In the genomic region with DNA sequence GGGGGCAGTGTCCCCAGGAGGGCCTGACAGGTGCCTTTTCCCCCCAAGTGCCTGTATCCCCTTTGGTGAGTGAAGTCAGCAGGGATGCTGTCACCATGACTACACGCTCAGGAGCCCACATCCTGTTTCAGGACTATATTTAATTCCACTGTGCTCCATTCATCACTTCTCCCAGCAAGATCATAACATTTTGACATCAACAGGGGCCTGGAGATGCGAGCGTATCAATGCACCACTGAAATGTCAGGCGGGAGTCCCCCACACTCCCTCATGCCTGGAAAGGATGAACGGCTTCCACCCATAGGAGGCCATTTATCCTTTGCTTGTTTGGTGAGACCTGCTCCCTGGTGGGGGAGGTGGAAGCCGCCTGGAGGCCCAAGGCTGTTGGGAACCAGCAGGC, we compare ENCODE assay signal across 21 cellular contexts.
A peak's percentile ranks its signal among the peaks of the same experiment; 100 is the strongest.
DNase-seq lines count a peak whose midpoint lies in the region; ATAC-seq and TF ChIP-seq lines count a peak whose summit lies in the region.
"Had no signal": no experiment of that assay in that cellular context is flagged by ENCODE, and none has a peak within 500 bp of the region (broad histone marks: within the 10 kb centered on the region; RNA-seq: fewer than 3 reads in every experiment).

No MANE protein-coding gene starts in this region.

- no peaks in the 10 kb centered on the region for H3K9me3 Mint-ChIP-seq in activated T-helper 17 cell treated with anti-CD3 and anti-CD28 coated beads, Interleukin-2, amount 50 U/mL, for 72 hours
- H3K9me3 Mint-ChIP-seq: HFFc6 had no signal

- ATAC-seq in activated T-helper 17 cell treated with anti-CD3 and anti-CD28 coated beads, Interleukin-2, amount 50 U/mL, for 72 hours (replicated peaks): peak; percentile 42
- ATAC-seq: A549 had no signal

- H3K27ac Mint-ChIP-seq in activated T-helper 17 cell treated with anti-CD3 and anti-CD28 coated beads, Interleukin-2, amount 50 U/mL, for 72 hours: peak overlapping the region; percentile 15
- H3K27ac Mint-ChIP-seq: CD14-positive monocyte, HFFc6 had no signal

- peak; percentile 46 for DNase-seq in NCI-H748 (lab: John Stamatoyannopoulos, UW; ENCODE audit: unreplicated experiment)
- DNase-seq in NCI-H748 treated with DMSO at 0.1 percent for 48 hours (lab: John Stamatoyannopoulos, UW): no peak
- DNase-seq in A172 (ENCODE audit: low spot score): peak; percentile 1
- DNase-seq in HT1080 (ENCODE audit: low read depth): peak; percentile 28
- no peak for DNase-seq in NCI-H1930 (lab: John Stamatoyannopoulos, UW)
- DNase-seq in BE2C: no peak
- DNase-seq in DMS79 treated with DMSO at 0.1 percent for 48 hours (lab: John Stamatoyannopoulos, UW): no peak
- DNase-seq: Caco-2, EL, HFFc6, Karpas-422, MG63, NCI-H1092 treated with DMSO at 0.1 percent for 48 hours, NCI-H187 treated with DMSO at 0.1 percent for 48 hours, NCI-H526, PC-9, SW 1271 had no signal

- H3K4me1 ChIP-seq in BE2C: no peaks in the 10 kb centered on the region
- H3K4me1 ChIP-seq: A549, Caco-2, SJSA1 had no signal

- H3K9me3 ChIP-seq in BE2C: no peaks in the 10 kb centered on the region
- H3K9me3 ChIP-seq: A549, Caco-2, MG63, SJSA1 had no signal

- H3K36me3 ChIP-seq in BE2C: no peaks in the 10 kb centered on the region
- H3K36me3 ChIP-seq: MG63, SJSA1 had no signal

- TF ChIP-seq CTCF in BE2C (IDR thresholded peaks at IDR 0.05; ENCODE audit: low read depth, low read length): no peak

- H3K4me3 ChIP-seq in BE2C (ENCODE audit: low read depth, low read length): no peak overlapping the region
- H3K4me3 ChIP-seq: A549, MG63, PC-9, SJSA1 had no signal

- H3K27me3 ChIP-seq in BE2C: no peaks in the 10 kb centered on the region
- H3K27me3 ChIP-seq: MG63 had no signal

- no peaks in the 10 kb centered on the region for H3K36me3 Mint-ChIP-seq in activated T-helper 17 cell treated with anti-CD3 and anti-CD28 coated beads, Interleukin-2, amount 50 U/mL, for 72 hours (ENCODE audit: low read depth)
- H3K36me3 Mint-ChIP-seq: CD14-positive monocyte had no signal

- H3K4me1 Mint-ChIP-seq in activated T-helper 17 cell treated with anti-CD3 and anti-CD28 coated beads, Interleukin-2, amount 50 U/mL, for 72 hours: no peaks in the 10 kb centered on the region
- H3K4me1 Mint-ChIP-seq: CD14-positive monocyte had no signal

- H3K27me3 Mint-ChIP-seq in activated T-helper 17 cell treated with anti-CD3 and anti-CD28 coated beads, Interleukin-2, amount 50 U/mL, for 72 hours: peaks cover 40% of the 10 kb centered on the region

- no peak overlapping the region for H3K4me3 Mint-ChIP-seq in activated T-helper 17 cell treated with anti-CD3 and anti-CD28 coated beads, Interleukin-2, amount 50 U/mL, for 72 hours
- H3K4me3 Mint-ChIP-seq: CD14-positive monocyte, HFFc6 had no signal

Comparison
In these comparisons a context has a peak if more than half of its experiments do, and no peak if none do; other contexts are left out.
1. DNase-seq: peak in NCI-H748 (single experiment), A172 (single experiment) and HT1080 (single experiment); none in NCI-H748 treated with DMSO at 0.1 percent for 48 hours (single experiment), NCI-H1930 (0 of 2), BE2C (single experiment) and DMS79 treated with DMSO at 0.1 percent for 48 hours (single experiment).